In the genomic region with DNA sequence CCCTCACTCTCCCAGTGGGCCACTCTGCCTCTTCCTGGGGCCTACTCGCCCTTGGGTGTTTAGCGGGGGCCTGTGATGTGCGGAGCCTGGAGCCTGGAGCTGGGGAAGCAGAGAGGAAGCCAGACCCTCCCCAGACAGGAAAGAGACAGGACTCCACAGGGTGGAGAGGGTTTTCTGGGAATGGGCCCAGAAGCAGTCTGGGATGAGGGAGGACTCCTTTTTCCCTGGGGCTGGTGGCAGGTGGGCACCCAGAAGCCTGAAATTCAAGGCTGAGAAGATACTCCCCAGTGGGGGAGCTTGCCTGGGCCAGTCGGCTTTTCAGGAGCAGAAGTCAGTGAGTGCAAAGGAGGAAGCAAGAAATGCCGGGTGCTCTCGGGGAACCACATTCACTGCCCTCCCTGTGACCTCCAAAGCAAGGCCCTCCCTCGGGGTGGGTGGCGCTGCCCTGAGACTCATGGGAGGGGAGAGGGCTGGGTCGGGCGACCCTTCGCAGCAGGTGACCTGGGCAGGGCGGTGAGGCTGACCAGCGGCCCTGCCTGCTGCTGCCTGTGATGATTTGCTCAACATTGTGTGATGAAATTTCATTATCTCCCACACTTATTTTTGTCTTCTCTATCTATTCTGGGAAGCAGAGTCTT, we compare ENCODE assay signal across 16 cellular contexts.
"Had no signal": no experiment of that assay in that cellular context is flagged by ENCODE, and none has a peak within 500 bp of the region (broad histone marks: within the 10 kb centered on the region; RNA-seq: fewer than 3 reads in every experiment).

No MANE protein-coding gene starts in this region.

- H3K4me1 ChIP-seq: gastroesophageal sphincter, transverse colon had no signal

- H3K36me3 ChIP-seq: cardiac muscle cell, gastroesophageal sphincter, neutrophil, transverse colon, WERI-Rb-1 had no signal

- H3K4me3 ChIP-seq: cardiac muscle cell, gastroesophageal sphincter, transverse colon had no signal

- ATAC-seq: activated CD8-positive, alpha-beta memory T cell treated with anti-CD3 and anti-CD28 coated beads, Interleukin-2, amount 10 ng/mL, durations not matched to agents 7 days and 5 days; gastroesophageal sphincter; left lobe of liver; naive thymus-derived CD8-positive, alpha-beta T cell had no signal

- H3K27me3 ChIP-seq: cardiac muscle cell had no signal

- DNase-seq: activated CD4-positive, alpha-beta memory T cell treated with anti-CD3 and anti-CD28 coated beads for 36 hours; activated CD8-positive, alpha-beta memory T cell treated with anti-CD3 and anti-CD28 coated beads, Interleukin-2, amount 10 ng/mL, durations not matched to agents 7 days and 5 days; activated naive CD4-positive, alpha-beta T cell treated with anti-CD3 and anti-CD28 coated beads, Interleukin-2, amount 50 U/mL, for 16 hours; activated T-cell treated with anti-CD3 and anti-CD28 coated beads, Interleukin-2, amount 50 U/mL, for 1 hour; mesenchymal stem cell; naive thymus-derived CD8-positive, alpha-beta T cell; stimulated activated CD4-positive, alpha-beta T cell treated with anti-CD3 and anti-CD28 coated beads, Interleukin-15, amount 100 ng/mL, for 24 hours; stimulated activated CD4-positive, alpha-beta T cell treated with anti-CD3 and anti-CD28 coated beads, Interleukin-4, amount 100 ng/mL, for 1 hour; stimulated activated naive CD4-positive, alpha-beta T cell treated with Interleukin-2 at 50 U/mL for 16 hours; substantia nigra; transverse colon; WERI-Rb-1 had no signal

- H3K27ac ChIP-seq: cardiac muscle cell, gastroesophageal sphincter, neutrophil, transverse colon, WERI-Rb-1 had no signal

- H3K9me3 ChIP-seq: gastroesophageal sphincter, neutrophil, transverse colon had no signal
